1 cellular context compared by ENCODE assay signal in the genomic region with DNA sequence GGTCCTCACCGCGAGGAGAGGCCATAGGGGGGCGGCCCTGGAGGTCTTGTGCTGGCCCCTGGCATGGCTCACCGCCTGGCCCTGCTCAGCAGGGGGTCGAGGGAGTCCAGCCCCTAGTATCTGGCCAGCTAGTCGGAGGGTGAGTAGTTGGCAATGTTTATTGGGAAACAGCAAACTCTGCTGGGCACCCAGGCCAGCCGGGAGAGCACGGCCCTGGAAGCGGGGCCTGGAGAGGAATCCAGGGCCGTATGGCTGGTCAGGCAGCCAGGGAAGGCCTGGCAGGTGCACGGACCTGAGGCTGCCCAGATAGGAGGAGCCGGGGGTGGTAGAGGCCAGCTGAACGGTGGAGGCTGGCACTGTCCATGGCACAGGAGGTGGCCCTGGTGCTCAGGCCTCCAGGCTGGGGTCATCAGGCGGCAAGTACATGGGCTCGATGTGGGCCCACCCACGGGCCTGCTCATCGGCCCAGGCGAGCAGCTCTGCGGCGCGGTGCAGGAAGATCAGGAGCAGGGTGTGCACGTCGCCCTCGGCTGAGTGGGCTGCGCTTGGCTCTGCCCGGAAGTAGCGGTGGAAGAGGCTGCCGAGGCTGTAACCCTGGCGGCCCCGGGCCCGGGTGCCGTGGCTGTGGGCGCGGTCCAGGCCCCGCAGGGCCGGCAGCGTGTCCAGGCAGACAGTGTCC.
TF ChIP-seq lines count a peak whose summit lies in the region.

No MANE protein-coding gene starts in this region.

TF ChIP-seq in HCT116, 20 proteins besides CTCF, POLR2A, EP300 and RAD21 (continued from another document):
- TF ChIP-seq, protein P1, sequence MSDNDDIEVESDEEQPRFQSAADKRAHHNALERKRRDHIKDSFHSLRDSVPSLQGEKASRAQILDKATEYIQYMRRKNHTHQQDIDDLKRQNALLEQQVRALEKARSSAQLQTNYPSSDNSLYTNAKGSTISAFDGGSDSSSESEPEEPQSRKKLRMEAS (IDR thresholded peaks at IDR 0.05), result no peak
- TF ChIP-seq, protein P2, sequence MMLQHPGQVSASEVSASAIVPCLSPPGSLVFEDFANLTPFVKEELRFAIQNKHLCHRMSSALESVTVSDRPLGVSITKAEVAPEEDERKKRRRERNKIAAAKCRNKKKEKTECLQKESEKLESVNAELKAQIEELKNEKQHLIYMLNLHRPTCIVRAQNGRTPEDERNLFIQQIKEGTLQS (IDR thresholded peaks at IDR 0.05), result no peak
- TF ChIP-seq EGR1 (IDR thresholded peaks at IDR 0.05; ENCODE audit: low read depth), result no peak
- TF ChIP-seq, protein P3, sequence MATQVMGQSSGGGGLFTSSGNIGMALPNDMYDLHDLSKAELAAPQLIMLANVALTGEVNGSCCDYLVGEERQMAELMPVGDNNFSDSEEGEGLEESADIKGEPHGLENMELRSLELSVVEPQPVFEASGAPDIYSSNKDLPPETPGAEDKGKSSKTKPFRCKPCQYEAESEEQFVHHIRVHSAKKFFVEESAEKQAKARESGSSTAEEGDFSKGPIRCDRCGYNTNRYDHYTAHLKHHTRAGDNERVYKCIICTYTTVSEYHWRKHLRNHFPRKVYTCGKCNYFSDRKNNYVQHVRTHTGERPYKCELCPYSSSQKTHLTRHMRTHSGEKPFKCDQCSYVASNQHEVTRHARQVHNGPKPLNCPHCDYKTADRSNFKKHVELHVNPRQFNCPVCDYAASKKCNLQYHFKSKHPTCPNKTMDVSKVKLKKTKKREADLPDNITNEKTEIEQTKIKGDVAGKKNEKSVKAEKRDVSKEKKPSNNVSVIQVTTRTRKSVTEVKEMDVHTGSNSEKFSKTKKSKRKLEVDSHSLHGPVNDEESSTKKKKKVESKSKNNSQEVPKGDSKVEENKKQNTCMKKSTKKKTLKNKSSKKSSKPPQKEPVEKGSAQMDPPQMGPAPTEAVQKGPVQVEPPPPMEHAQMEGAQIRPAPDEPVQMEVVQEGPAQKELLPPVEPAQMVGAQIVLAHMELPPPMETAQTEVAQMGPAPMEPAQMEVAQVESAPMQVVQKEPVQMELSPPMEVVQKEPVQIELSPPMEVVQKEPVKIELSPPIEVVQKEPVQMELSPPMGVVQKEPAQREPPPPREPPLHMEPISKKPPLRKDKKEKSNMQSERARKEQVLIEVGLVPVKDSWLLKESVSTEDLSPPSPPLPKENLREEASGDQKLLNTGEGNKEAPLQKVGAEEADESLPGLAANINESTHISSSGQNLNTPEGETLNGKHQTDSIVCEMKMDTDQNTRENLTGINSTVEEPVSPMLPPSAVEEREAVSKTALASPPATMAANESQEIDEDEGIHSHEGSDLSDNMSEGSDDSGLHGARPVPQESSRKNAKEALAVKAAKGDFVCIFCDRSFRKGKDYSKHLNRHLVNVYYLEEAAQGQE (IDR thresholded peaks at IDR 0.05; ENCODE audit: low read depth), result no peak
- TF ChIP-seq, protein P4, sequence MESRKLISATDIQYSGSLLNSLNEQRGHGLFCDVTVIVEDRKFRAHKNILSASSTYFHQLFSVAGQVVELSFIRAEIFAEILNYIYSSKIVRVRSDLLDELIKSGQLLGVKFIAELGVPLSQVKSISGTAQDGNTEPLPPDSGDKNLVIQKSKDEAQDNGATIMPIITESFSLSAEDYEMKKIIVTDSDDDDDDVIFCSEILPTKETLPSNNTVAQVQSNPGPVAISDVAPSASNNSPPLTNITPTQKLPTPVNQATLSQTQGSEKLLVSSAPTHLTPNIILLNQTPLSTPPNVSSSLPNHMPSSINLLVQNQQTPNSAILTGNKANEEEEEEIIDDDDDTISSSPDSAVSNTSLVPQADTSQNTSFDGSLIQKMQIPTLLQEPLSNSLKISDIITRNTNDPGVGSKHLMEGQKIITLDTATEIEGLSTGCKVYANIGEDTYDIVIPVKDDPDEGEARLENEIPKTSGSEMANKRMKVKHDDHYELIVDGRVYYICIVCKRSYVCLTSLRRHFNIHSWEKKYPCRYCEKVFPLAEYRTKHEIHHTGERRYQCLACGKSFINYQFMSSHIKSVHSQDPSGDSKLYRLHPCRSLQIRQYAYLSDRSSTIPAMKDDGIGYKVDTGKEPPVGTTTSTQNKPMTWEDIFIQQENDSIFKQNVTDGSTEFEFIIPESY (IDR thresholded peaks at IDR 0.05; ENCODE audit: extremely low read depth, insufficient replicate concordance, low read length), result no peak
